In the genomic region with DNA sequence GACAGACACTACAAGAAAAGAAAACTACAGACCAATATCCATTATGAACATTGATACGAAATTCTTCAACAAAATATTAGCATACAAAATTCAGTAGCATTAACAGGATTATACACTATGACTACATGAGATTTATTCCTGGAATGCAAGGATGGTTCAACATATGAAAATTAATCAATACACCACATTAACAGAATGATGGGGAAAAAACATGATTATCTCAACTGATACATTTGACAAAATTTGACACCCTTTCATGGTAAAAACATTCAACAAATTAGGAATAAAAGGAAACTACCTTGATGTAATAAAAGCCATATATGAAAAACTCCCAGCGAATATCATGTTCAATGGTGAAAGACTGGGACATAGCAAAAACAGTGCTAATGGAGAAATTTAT, we compare ENCODE assay signal across 9 cellular contexts. TPM values are rescaled to one million over a fixed set of nuclear protein-coding genes. Genes with fewer than 3 reads are reported as not detected.
"Had no signal": no experiment of that assay in that cellular context is flagged by ENCODE, and none has a peak within 500 bp of the region (broad histone marks: within the 10 kb centered on the region; RNA-seq: fewer than 3 reads in every experiment).

No MANE protein-coding gene starts in this region.

- H3K4me3 ChIP-seq: GM12878 had no signal

- DNase-seq: GDM1, GF-D8 had no signal

- FAIRE-seq: G401.6, GM12878, GM12891, GM12892, GM18507, GM19239 had no signal

- ATAC-seq: GM12878 had no signal

RNA-seq across cellular contexts. Expression of gene TRPM2, which starts 31.5 kb away (rescaled TPM):
- total RNA-seq: G401 had no signal
